19 cellular contexts compared by ENCODE assay signal in genomic region chr5:174336479-174336878, GRCh38.
"Had no signal": no experiment of that assay in that cellular context is flagged by ENCODE, and none has a peak within 500 bp of the region (broad histone marks: within the 10 kb centered on the region; RNA-seq: fewer than 3 reads in every experiment).

No MANE protein-coding gene starts in this region.

- H3K4me1 ChIP-seq: adrenal gland, breast epithelium, right lobe of liver had no signal

- H3K27me3 ChIP-seq: adrenal gland had no signal

- FAIRE-seq: islet of Langerhans had no signal

- H3K36me3 ChIP-seq: adrenal gland, breast epithelium, heart left ventricle, right lobe of liver had no signal

- DNase-seq: activated B cell treated with CpG ODN at 0.5 μM for 24 hours; activated CD4-positive, alpha-beta T cell treated with anti-CD3 and anti-CD28 coated beads for 36 hours; activated CD4-positive, alpha-beta T cell treated with anti-CD3 and anti-CD28 coated beads, Interleukin-2, amount 50 U/mL, for 4 hours; activated CD8-positive, alpha-beta memory T cell treated with anti-CD3 and anti-CD28 coated beads for 24 hours; activated CD8-positive, alpha-beta memory T cell treated with anti-CD3 and anti-CD28 coated beads, Interleukin-2, amount 50 U/mL, for 4 hours; activated T-cell treated with anti-CD3 and anti-CD28 coated beads, Interleukin-2, amount 50 U/mL, for 24 hours; cerebellar nuclear complex; heart left ventricle; naive thymus-derived CD4-positive, alpha-beta T cell; posterior cingulate gyrus; right lobe of liver; T-helper 17 cell had no signal

- ATAC-seq: activated CD4-positive, alpha-beta T cell treated with anti-CD3 and anti-CD28 coated beads for 36 hours; activated T-helper 17 cell treated with anti-CD3 and anti-CD28 coated beads, Interleukin-2, amount 50 U/mL, for 72 hours; naive thymus-derived CD4-positive, alpha-beta T cell; right lobe of liver; stimulated activated memory B cell treated with anti-CD40 and anti-IgM and Interleukin-4, amounts not matched to agents 10 μg/mL and 1 μg/mL and 100 μg/mL, for 72 hours; T-helper 17 cell had no signal

- H3K4me3 ChIP-seq: adrenal gland, breast epithelium, coronary artery, heart left ventricle, right lobe of liver, skin epidermis had no signal

- H3K9me3 ChIP-seq: adrenal gland, breast epithelium, heart left ventricle, right lobe of liver had no signal

- H3K27ac ChIP-seq: adrenal gland, breast epithelium, coronary artery, heart left ventricle, right lobe of liver, skin epidermis had no signal
